In genomic region chr10:34305189-34305588, GRCh38 we compare ENCODE assay signal across 9 cellular contexts.
A peak's percentile ranks its signal among the peaks of the same experiment; 100 is the strongest.
DNase-seq lines count a peak whose midpoint lies in the region; ATAC-seq and TF ChIP-seq lines count a peak whose summit lies in the region.
"Had no signal": no experiment of that assay in that cellular context is flagged by ENCODE, and none has a peak within 500 bp of the region (broad histone marks: within the 10 kb centered on the region; RNA-seq: fewer than 3 reads in every experiment).

No MANE protein-coding gene starts in this region.

- H3K27me3 ChIP-seq in brain microvascular endothelial cell (replicated peaks), result no peaks in the 10 kb centered on the region

- H3K27ac ChIP-seq in brain microvascular endothelial cell, result no peak overlapping the region

- in situ Hi-C loops in brain microvascular endothelial cell (cut with HindIII; ENCODE audit: low pct_ligation_motif_present, low sequenced_read_pairs), result no loop called here

- peak; percentile 21 for DNase-seq in activated CD4-positive, alpha-beta T cell treated with anti-CD3 and anti-CD28 coated beads for 36 hours
- no peak for DNase-seq in activated CD4-positive, alpha-beta T cell treated with anti-CD3 and anti-CD28 coated beads for 4 hours
- no peak for DNase-seq in brain microvascular endothelial cell
- DNase-seq in stimulated activated naive B cell treated with anti-CD40 and anti-IgM and Interleukin-4, amounts not matched to agents 10 μg/mL and 1 μg/mL and 100 μg/mL, for 72 hours, result no peak
- DNase-seq in activated naive CD4-positive, alpha-beta T cell treated with Interleukin-2 at 50 U/mL for 16 hours, result no peak
- no peak for DNase-seq in activated T-cell treated with anti-CD3 and anti-CD28 coated beads, Interleukin-2, amount 50 U/mL, for 4 hours
- DNase-seq: NCI-H1417 treated with DMSO at 0.1 percent for 48 hours had no signal

- TF ChIP-seq CTCF in brain microvascular endothelial cell (IDR thresholded peaks at IDR 0.05; ENCODE audit: low read depth, low read length, missing control alignments), result peak; percentile 25

- no peak overlapping the region for H3K4me3 Mint-ChIP-seq in activated CD4-positive, alpha-beta T cell treated with anti-CD3 and anti-CD28 coated beads for 36 hours
- no peak overlapping the region for H3K4me3 Mint-ChIP-seq in stimulated activated naive B cell treated with anti-CD40 and anti-IgM and Interleukin-4, amounts not matched to agents 10 μg/mL and 1 μg/mL and 100 μg/mL, for 72 hours
- H3K4me3 Mint-ChIP-seq in activated T-cell treated with anti-CD3 and anti-CD28 coated beads, Interleukin-2, amount 50 U/mL, for 4 hours, result no peak overlapping the region

- peak; percentile 23 for ATAC-seq in activated CD4-positive, alpha-beta T cell treated with anti-CD3 and anti-CD28 coated beads for 36 hours
- ATAC-seq in HG03354 (IDR thresholded peaks at IDR 0.05; ENCODE audit: poor library complexity, severe bottlenecking, unreplicated experiment), result peak; percentile 93
- ATAC-seq in stimulated activated naive B cell treated with anti-CD40 and anti-IgM and Interleukin-4, amounts not matched to agents 10 μg/mL and 1 μg/mL and 100 μg/mL, for 72 hours (replicated peaks), result peak; percentile 67 to 84
- no peak for ATAC-seq in HG03442 (IDR thresholded peaks at IDR 0.05; ENCODE audit: unreplicated experiment)
- no peak for ATAC-seq in activated T-cell treated with anti-CD3 and anti-CD28 coated beads, Interleukin-2, amount 50 U/mL, for 4 hours

- intact Hi-C loops in activated CD4-positive, alpha-beta T cell treated with anti-CD3 and anti-CD28 coated beads for 36 hours (cut with DNase I, micrococcal nuclease), result no loop called here

- H3K9me3 Mint-ChIP-seq in activated CD4-positive, alpha-beta T cell treated with anti-CD3 and anti-CD28 coated beads for 36 hours (ENCODE audit: low read depth), result no peaks in the 10 kb centered on the region
- no peaks in the 10 kb centered on the region for H3K9me3 Mint-ChIP-seq in stimulated activated naive B cell treated with anti-CD40 and anti-IgM and Interleukin-4, amounts not matched to agents 10 μg/mL and 1 μg/mL and 100 μg/mL, for 72 hours
- no peaks in the 10 kb centered on the region for H3K9me3 Mint-ChIP-seq in activated T-cell treated with anti-CD3 and anti-CD28 coated beads, Interleukin-2, amount 50 U/mL, for 4 hours

- CTCF ChIA-PET in activated CD4-positive, alpha-beta T cell treated with anti-CD3 and anti-CD28 coated beads for 36 hours (lab: Charles Lee), result interaction anchor here (0.5 to 1.2 kb wide), 2 partner anchors 16 to 21 kb away, joined by 3 read pairs; no protein-coding TSS in a partner anchor

- no peaks in the 10 kb centered on the region for H3K4me1 Mint-ChIP-seq in activated CD4-positive, alpha-beta T cell treated with anti-CD3 and anti-CD28 coated beads for 36 hours
- peaks cover 0 to 1% of the 10 kb centered on the region in 2 donors for H3K4me1 Mint-ChIP-seq in stimulated activated naive B cell treated with anti-CD40 and anti-IgM and Interleukin-4, amounts not matched to agents 10 μg/mL and 1 μg/mL and 100 μg/mL, for 72 hours
- H3K4me1 Mint-ChIP-seq in activated T-cell treated with anti-CD3 and anti-CD28 coated beads, Interleukin-2, amount 50 U/mL, for 4 hours (ENCODE audit: low read depth), result no peaks in the 10 kb centered on the region

- H3K27me3 Mint-ChIP-seq in activated CD4-positive, alpha-beta T cell treated with anti-CD3 and anti-CD28 coated beads for 36 hours, result peaks cover 3% of the 10 kb centered on the region
- H3K27me3 Mint-ChIP-seq in stimulated activated naive B cell treated with anti-CD40 and anti-IgM and Interleukin-4, amounts not matched to agents 10 μg/mL and 1 μg/mL and 100 μg/mL, for 72 hours, result no peaks in the 10 kb centered on the region
- no peaks in the 10 kb centered on the region for H3K27me3 Mint-ChIP-seq in activated T-cell treated with anti-CD3 and anti-CD28 coated beads, Interleukin-2, amount 50 U/mL, for 4 hours (ENCODE audit: low read depth)

- H3K4me3 ChIP-seq in brain microvascular endothelial cell (ENCODE audit: low read depth, low read length), result no peak overlapping the region

- H3K36me3 ChIP-seq in brain microvascular endothelial cell (replicated peaks), result no peaks in the 10 kb centered on the region

- POLR2A ChIA-PET in activated CD4-positive, alpha-beta T cell treated with anti-CD3 and anti-CD28 coated beads for 36 hours (lab: Charles Lee), result no interaction called here

- H3K36me3 Mint-ChIP-seq in activated CD4-positive, alpha-beta T cell treated with anti-CD3 and anti-CD28 coated beads for 36 hours (ENCODE audit: low read depth), result no peaks in the 10 kb centered on the region
- H3K36me3 Mint-ChIP-seq in stimulated activated naive B cell treated with anti-CD40 and anti-IgM and Interleukin-4, amounts not matched to agents 10 μg/mL and 1 μg/mL and 100 μg/mL, for 72 hours, result no peaks in the 10 kb centered on the region
- H3K36me3 Mint-ChIP-seq in activated T-cell treated with anti-CD3 and anti-CD28 coated beads, Interleukin-2, amount 50 U/mL, for 4 hours (ENCODE audit: insufficient read depth), result no peaks in the 10 kb centered on the region

- H3K27ac Mint-ChIP-seq in activated CD4-positive, alpha-beta T cell treated with anti-CD3 and anti-CD28 coated beads for 36 hours, result no peak overlapping the region
- H3K27ac Mint-ChIP-seq in stimulated activated naive B cell treated with anti-CD40 and anti-IgM and Interleukin-4, amounts not matched to agents 10 μg/mL and 1 μg/mL and 100 μg/mL, for 72 hours, result no peak overlapping the region

Comparison
In these comparisons a context has a peak if more than half of its experiments do, and no peak if none do; other contexts are left out.
1. ATAC-seq: peak in activated CD4-positive, alpha-beta T cell treated with anti-CD3 and anti-CD28 coated beads for 36 hours (single experiment), HG03354 (single experiment) and stimulated activated naive B cell treated with anti-CD40 and anti-IgM and Interleukin-4, amounts not matched to agents 10 μg/mL and 1 μg/mL and 100 μg/mL, for 72 hours (2 of 2); none in HG03442 (single experiment) and activated T-cell treated with anti-CD3 and anti-CD28 coated beads, Interleukin-2, amount 50 U/mL, for 4 hours (0 of 2).